ENCODE assay signal across 1 cellular context in the genomic region with DNA sequence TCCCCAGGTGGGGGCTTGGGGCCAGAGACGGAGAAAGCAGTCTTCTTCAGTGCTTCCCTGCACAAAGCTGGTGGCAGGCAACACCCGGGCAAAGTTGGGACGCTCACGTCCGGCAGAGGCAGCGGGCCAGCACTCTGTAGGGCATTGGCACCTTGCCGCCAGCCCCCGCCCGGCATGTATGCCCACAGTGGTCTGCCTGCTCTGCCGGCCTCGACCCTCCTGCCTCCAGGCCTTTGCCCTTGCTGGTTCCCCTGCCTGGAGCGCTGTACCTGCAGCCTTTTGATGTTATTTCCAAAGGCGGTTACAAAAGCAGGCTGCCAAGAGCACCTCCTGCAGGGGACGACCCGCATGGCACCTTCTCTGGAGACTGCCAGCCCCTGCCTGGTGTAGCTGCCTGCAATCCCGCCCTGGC.
TF ChIP-seq lines count a peak whose summit lies in the region.

No MANE protein-coding gene starts in this region.

TF ChIP-seq in K562, 482 proteins besides CTCF, POLR2A, EP300 and RAD21:
- TF ChIP-seq SREBF2 (CRISPR knock-in tag; IDR thresholded peaks at IDR 0.05) (no peak), SAFB (IDR thresholded peaks at IDR 0.05; ENCODE audit: borderline replicate concordance, low read depth, low read length) (no peak), POU5F1 (IDR thresholded peaks at IDR 0.05; ENCODE audit: borderline replicate concordance, low read depth, low read length, partially characterized antibody) (no peak), XRCC3 (IDR thresholded peaks at IDR 0.05) (no peak), NCOA4 (IDR thresholded peaks at IDR 0.05; ENCODE audit: partially characterized antibody) (no peak)
- TF ChIP-seq, protein P1, sequence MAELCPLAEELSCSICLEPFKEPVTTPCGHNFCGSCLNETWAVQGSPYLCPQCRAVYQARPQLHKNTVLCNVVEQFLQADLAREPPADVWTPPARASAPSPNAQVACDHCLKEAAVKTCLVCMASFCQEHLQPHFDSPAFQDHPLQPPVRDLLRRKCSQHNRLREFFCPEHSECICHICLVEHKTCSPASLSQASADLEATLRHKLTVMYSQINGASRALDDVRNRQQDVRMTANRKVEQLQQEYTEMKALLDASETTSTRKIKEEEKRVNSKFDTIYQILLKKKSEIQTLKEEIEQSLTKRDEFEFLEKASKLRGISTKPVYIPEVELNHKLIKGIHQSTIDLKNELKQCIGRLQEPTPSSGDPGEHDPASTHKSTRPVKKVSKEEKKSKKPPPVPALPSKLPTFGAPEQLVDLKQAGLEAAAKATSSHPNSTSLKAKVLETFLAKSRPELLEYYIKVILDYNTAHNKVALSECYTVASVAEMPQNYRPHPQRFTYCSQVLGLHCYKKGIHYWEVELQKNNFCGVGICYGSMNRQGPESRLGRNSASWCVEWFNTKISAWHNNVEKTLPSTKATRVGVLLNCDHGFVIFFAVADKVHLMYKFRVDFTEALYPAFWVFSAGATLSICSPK (IDR thresholded peaks at IDR 0.05; ENCODE audit: borderline replicate concordance): no peak
